In the genomic region with DNA sequence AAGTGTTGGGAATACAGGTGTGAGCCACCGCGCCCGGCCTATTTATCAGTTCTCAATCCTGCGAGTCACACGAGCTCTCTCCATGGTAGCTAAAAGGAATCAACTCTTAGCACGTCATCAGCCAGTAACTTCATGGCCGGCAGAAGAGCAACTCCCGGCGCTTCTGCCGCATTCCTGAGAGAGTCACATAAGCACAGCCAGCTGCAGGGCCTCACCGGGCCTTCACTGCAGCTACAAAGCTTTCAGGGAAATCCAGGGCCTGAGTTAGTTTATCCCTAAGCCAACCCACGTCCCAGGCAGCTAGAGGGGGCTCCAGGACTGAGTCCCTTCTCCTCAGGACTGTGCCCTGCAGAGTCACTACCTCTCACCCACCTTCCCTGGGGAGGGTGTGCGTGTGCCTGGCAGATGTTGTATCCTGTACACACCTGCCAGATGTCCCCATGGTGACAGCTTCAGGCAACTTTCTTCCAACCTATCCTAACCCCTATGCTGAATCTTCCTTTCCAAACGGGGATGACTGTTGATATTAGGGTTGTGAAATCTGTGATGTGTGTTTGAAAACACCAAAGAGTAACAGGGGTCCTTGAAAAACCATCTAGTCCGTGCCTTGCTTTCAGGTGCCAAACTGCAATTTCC, we compare ENCODE assay signal across 15 cellular contexts. TPM values are rescaled to one million over a fixed set of nuclear protein-coding genes. Genes with fewer than 3 reads are reported as not detected.
DNase-seq lines count a peak whose midpoint lies in the region; ATAC-seq and TF ChIP-seq lines count a peak whose summit lies in the region.
"Had no signal": no experiment of that assay in that cellular context is flagged by ENCODE, and none has a peak within 500 bp of the region (broad histone marks: within the 10 kb centered on the region; RNA-seq: fewer than 3 reads in every experiment).

No MANE protein-coding gene starts in this region.

- H3K4me1 Mint-ChIP-seq in WTC11, result peaks cover 19% of the 10 kb centered on the region
- H3K4me1 Mint-ChIP-seq in glutamatergic neuron (ENCODE audit: low read depth, unreplicated experiment), result peaks cover 40% of the 10 kb centered on the region
- H3K4me1 Mint-ChIP-seq in T-helper 2 cell treated with Interferon-gamma antibody and Interleukin-4, amounts not matched to agents 5 μg/mL and 100 μg/mL, for 36 hours (ENCODE audit: low read depth), result no peaks in the 10 kb centered on the region

- H3K27ac Mint-ChIP-seq in WTC11 (peak overlapping the region; percentile 73), glutamatergic neuron (ENCODE audit: unreplicated experiment) (no peak overlapping the region)
- H3K27ac Mint-ChIP-seq in T-helper 2 cell treated with Interferon-gamma antibody and Interleukin-4, amounts not matched to agents 5 μg/mL and 100 μg/mL, for 36 hours, result no peak overlapping the region

- no peaks in the 10 kb centered on the region for H3K9me3 Mint-ChIP-seq in WTC11
- peaks cover 12% of the 10 kb centered on the region for H3K9me3 Mint-ChIP-seq in glutamatergic neuron (ENCODE audit: unreplicated experiment)
- no peaks in the 10 kb centered on the region for H3K9me3 Mint-ChIP-seq in T-helper 2 cell treated with Interferon-gamma antibody and Interleukin-4, amounts not matched to agents 5 μg/mL and 100 μg/mL, for 36 hours
- H3K9me3 Mint-ChIP-seq: stimulated activated naive CD8-positive, alpha-beta T cell treated with anti-CD3 and anti-CD28 coated beads, Interleukin-15, amount 100 ng/mL, for 72 hours had no signal

- H3K4me1 ChIP-seq in right cardiac atrium (ENCODE audit: control insufficient read depth, insufficient read depth, low read length), result peaks cover 25% of the 10 kb centered on the region

- ATAC-seq in WTC11, result peak; percentile 54
- ATAC-seq in right cardiac atrium, result peak in 1 of 2 donors; percentile 5
- no peak for ATAC-seq in GM21390 (IDR thresholded peaks at IDR 0.05; ENCODE audit: unreplicated experiment)
- ATAC-seq: stimulated activated naive CD8-positive, alpha-beta T cell treated with anti-CD3 and anti-CD28 coated beads, Interleukin-15, amount 100 ng/mL, for 72 hours had no signal

- H3K36me3 Mint-ChIP-seq in WTC11, result no peaks in the 10 kb centered on the region
- peaks cover 5% of the 10 kb centered on the region for H3K36me3 Mint-ChIP-seq in glutamatergic neuron (ENCODE audit: unreplicated experiment)
- no peaks in the 10 kb centered on the region for H3K36me3 Mint-ChIP-seq in T-helper 2 cell treated with Interferon-gamma antibody and Interleukin-4, amounts not matched to agents 5 μg/mL and 100 μg/mL, for 36 hours (ENCODE audit: low read depth)

- CTCF ChIA-PET in WTC11 (lab: Charles Lee), result interaction anchor here (0.6 to 3.0 kb wide), 20 partner anchors 8 to 1366 kb away, joined by 3 to 26 read pairs (median 5); no protein-coding TSS in a partner anchor

- H3K4me3 Mint-ChIP-seq in WTC11 (no peak overlapping the region), glutamatergic neuron (ENCODE audit: unreplicated experiment) (no peak overlapping the region)
- H3K4me3 Mint-ChIP-seq in T-helper 2 cell treated with Interferon-gamma antibody and Interleukin-4, amounts not matched to agents 5 μg/mL and 100 μg/mL, for 36 hours, result no peak overlapping the region
- H3K4me3 Mint-ChIP-seq: stimulated activated naive CD8-positive, alpha-beta T cell treated with anti-CD3 and anti-CD28 coated beads, Interleukin-15, amount 100 ng/mL, for 72 hours had no signal

- DNase-seq in GM04503 (ENCODE audit: low read depth) (peak; percentile 53), WTC11 (ENCODE audit: low spot score) (peak; percentile 30), right cardiac atrium (peak in 1 of 3 donors; percentile 62), skeletal muscle cell (ENCODE audit: low read depth) (peak; percentile 56), glutamatergic neuron (no peak), amniotic stem cell (lab: John Stamatoyannopoulos, UW) (no peak)
- DNase-seq in T-helper 2 cell treated with Interferon-gamma antibody and Interleukin-4, amounts not matched to agents 5 μg/mL and 100 μg/mL, for 36 hours (ENCODE audit: low spot score), result no peak
- DNase-seq: activated CD4-positive, CD25-positive, alpha-beta regulatory T cell treated with anti-CD3 and anti-CD28 coated beads, Interleukin-2, amount 50 U/mL, for 72 hours; activated effector memory CD4-positive, alpha-beta T cell treated with Interleukin-2 at 50 U/mL for 16 hours; DMS79 treated with DMSO at 0.1 percent for 48 hours; effector memory CD4-positive, alpha-beta T cell; KG1; stimulated activated CD4-positive, alpha-beta T cell treated with anti-CD3 and anti-CD28 coated beads, Interleukin-1b, Interleukin-23, amount 100 ng/mL, for 48 hours; stimulated activated naive CD8-positive, alpha-beta T cell treated with anti-CD3 and anti-CD28 coated beads, Interleukin-15, amount 100 ng/mL, for 72 hours had no signal

- H3K27me3 Mint-ChIP-seq in WTC11 (ENCODE audit: low read depth) (no peaks in the 10 kb centered on the region), glutamatergic neuron (ENCODE audit: unreplicated experiment) (peaks cover 2% of the 10 kb centered on the region)
- no peaks in the 10 kb centered on the region for H3K27me3 Mint-ChIP-seq in T-helper 2 cell treated with Interferon-gamma antibody and Interleukin-4, amounts not matched to agents 5 μg/mL and 100 μg/mL, for 36 hours (ENCODE audit: low read depth)
- H3K27me3 Mint-ChIP-seq: stimulated activated naive CD8-positive, alpha-beta T cell treated with anti-CD3 and anti-CD28 coated beads, Interleukin-15, amount 100 ng/mL, for 72 hours had no signal

- TF ChIP-seq CTCF in WTC11 (IDR thresholded peaks at IDR 0.05), result no peak
- no peak for TF ChIP-seq CTCF in glutamatergic neuron (IDR thresholded peaks at IDR 0.05; ENCODE audit: partially characterized antibody, unreplicated experiment)

- WGBS in right cardiac atrium, result 58% methylated on average over 15 of the region's 15 CpGs

- intact Hi-C loops in right cardiac atrium (cut with DNase I), result loop anchor here in 1 of 4 donors (10.0 kb wide), 1 partner anchor 112 kb away; a partner anchor contains a TSS

- no peaks in the 10 kb centered on the region for H3K9me3 ChIP-seq in right cardiac atrium (ENCODE audit: control insufficient read depth, low read length)

- H3K4me3 ChIP-seq in right cardiac atrium (ENCODE audit: low read length) (no peak overlapping the region), skeletal muscle cell (ENCODE audit: low read depth, low read length) (no peak overlapping the region)

- no peaks in the 10 kb centered on the region for H3K27me3 ChIP-seq in right cardiac atrium (ENCODE audit: control insufficient read depth, insufficient read depth)

- POLR2A ChIA-PET in WTC11 (lab: Charles Lee), result no interaction called here

- H3K27ac ChIP-seq in right cardiac atrium (ENCODE audit: low read length), result peak overlapping the region; percentile 77

TF ChIP-seq in WTC11, 78 proteins besides CTCF, POLR2A, EP300 and RAD21 (continues in another document):
- TF ChIP-seq, protein P1, sequence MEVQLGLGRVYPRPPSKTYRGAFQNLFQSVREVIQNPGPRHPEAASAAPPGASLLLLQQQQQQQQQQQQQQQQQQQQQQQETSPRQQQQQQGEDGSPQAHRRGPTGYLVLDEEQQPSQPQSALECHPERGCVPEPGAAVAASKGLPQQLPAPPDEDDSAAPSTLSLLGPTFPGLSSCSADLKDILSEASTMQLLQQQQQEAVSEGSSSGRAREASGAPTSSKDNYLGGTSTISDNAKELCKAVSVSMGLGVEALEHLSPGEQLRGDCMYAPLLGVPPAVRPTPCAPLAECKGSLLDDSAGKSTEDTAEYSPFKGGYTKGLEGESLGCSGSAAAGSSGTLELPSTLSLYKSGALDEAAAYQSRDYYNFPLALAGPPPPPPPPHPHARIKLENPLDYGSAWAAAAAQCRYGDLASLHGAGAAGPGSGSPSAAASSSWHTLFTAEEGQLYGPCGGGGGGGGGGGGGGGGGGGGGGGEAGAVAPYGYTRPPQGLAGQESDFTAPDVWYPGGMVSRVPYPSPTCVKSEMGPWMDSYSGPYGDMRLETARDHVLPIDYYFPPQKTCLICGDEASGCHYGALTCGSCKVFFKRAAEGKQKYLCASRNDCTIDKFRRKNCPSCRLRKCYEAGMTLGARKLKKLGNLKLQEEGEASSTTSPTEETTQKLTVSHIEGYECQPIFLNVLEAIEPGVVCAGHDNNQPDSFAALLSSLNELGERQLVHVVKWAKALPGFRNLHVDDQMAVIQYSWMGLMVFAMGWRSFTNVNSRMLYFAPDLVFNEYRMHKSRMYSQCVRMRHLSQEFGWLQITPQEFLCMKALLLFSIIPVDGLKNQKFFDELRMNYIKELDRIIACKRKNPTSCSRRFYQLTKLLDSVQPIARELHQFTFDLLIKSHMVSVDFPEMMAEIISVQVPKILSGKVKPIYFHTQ (CRISPR knock-in tag; IDR thresholded peaks at IDR 0.05), result no peak
- TF ChIP-seq, protein P2, sequence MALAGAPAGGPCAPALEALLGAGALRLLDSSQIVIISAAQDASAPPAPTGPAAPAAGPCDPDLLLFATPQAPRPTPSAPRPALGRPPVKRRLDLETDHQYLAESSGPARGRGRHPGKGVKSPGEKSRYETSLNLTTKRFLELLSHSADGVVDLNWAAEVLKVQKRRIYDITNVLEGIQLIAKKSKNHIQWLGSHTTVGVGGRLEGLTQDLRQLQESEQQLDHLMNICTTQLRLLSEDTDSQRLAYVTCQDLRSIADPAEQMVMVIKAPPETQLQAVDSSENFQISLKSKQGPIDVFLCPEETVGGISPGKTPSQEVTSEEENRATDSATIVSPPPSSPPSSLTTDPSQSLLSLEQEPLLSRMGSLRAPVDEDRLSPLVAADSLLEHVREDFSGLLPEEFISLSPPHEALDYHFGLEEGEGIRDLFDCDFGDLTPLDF (CRISPR knock-in tag; IDR thresholded peaks at IDR 0.05), result no peak
- no peak for TF ChIP-seq FOXP1 (CRISPR knock-in tag; IDR thresholded peaks at IDR 0.05; ENCODE audit: borderline replicate concordance)
- no peak for TF ChIP-seq ZNF396 (CRISPR knock-in tag; IDR thresholded peaks at IDR 0.05; ENCODE audit: borderline replicate concordance)

RNA-seq across cellular contexts. Expression of a gene that starts 45.9 kb away (rescaled TPM):
- total RNA-seq in WTC11 (2021) (16.9 to 17.1 TPM (median 17.1 TPM) in 3 replicates), right cardiac atrium (10 to 100 TPM; 23.3 to 37.7 (median 27.5) TPM), glutamatergic neuron (ENCODE audit: unreplicated experiment) (18.4 TPM)
- polyA plus RNA-seq in right cardiac atrium, result 17.0 TPM

Comparison
In these comparisons a context has a peak if more than half of its experiments do, and no peak if none do; other contexts are left out.
1. DNase-seq: peak in GM04503 (single experiment), WTC11 (single experiment) and skeletal muscle cell (single experiment); none in glutamatergic neuron (single experiment), T-helper 2 cell treated with Interferon-gamma antibody and Interleukin-4, amounts not matched to agents 5 μg/mL and 100 μg/mL, for 36 hours (single experiment) and amniotic stem cell (single experiment).